ENCODE assay signal across 10 cellular contexts in the genomic region with DNA sequence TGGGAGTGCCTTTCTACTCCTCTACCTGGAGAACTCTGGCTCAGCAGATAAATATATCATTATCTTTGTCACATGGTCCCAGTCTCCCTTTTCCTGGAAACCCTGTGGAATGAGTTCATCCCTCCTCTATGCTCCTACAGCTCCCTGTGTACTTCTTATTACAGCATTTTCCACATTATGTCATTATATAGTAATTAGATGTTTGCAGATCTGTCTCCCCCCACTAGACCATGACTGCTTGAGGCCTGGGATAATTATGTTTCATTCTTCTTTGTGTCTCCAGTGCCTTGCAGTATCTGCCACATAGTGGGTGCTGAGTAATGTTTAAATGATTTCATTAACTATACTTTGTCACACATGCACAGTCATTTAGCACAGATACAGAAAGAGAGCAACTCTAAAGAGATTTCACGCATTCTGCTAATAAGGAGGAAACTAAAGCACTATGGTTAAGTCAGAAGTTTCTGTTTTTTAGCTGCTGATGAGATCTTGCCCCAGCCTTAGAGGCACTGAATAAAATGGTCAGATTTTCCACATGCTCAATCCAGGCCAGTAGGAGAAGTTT.
DNase-seq lines count a peak whose midpoint lies in the region; ATAC-seq and TF ChIP-seq lines count a peak whose summit lies in the region.
"Had no signal": no experiment of that assay in that cellular context is flagged by ENCODE, and none has a peak within 500 bp of the region (broad histone marks: within the 10 kb centered on the region; RNA-seq: fewer than 3 reads in every experiment).

No MANE protein-coding gene starts in this region.

- H3K27ac ChIP-seq in IMR-90 (ENCODE audit: insufficient read depth, low read length) (no peak overlapping the region), caudate nucleus (ENCODE audit: low read depth, low read length) (no peak overlapping the region)

- peaks cover 26% of the 10 kb centered on the region for H3K27me3 Mint-ChIP-seq in activated T-helper 17 cell treated with anti-CD3 and anti-CD28 coated beads, Interleukin-2, amount 50 U/mL, for 72 hours

- peak; percentile 44 for ATAC-seq in GM21786 (IDR thresholded peaks at IDR 0.05; ENCODE audit: unreplicated experiment)
- ATAC-seq in IMR-90 (ENCODE audit: low read depth): peak; percentile 17; the same call in 1 of the 2 replicates
- peak; percentile 64 for ATAC-seq in activated T-helper 17 cell treated with anti-CD3 and anti-CD28 coated beads, Interleukin-2, amount 50 U/mL, for 72 hours (replicated peaks)
- no peak for ATAC-seq in HG03571 (IDR thresholded peaks at IDR 0.05; ENCODE audit: unreplicated experiment)

- no peak overlapping the region for H3K18ac ChIP-seq in IMR-90 (ENCODE audit: low read depth, low read length)

- H2BK20ac ChIP-seq in IMR-90 (ENCODE audit: low read depth, low read length): no peak overlapping the region

- dilution Hi-C loops in IMR-90 (cut with HindIII; ENCODE audit: low sequenced_read_pairs, unreplicated experiment): no loop called here

- H3K4me1 Mint-ChIP-seq in activated T-helper 17 cell treated with anti-CD3 and anti-CD28 coated beads, Interleukin-2, amount 50 U/mL, for 72 hours: no peaks in the 10 kb centered on the region

- H3K4me2 ChIP-seq in IMR-90 (ENCODE audit: low read depth, low read length): peak overlapping the region; percentile 39

- no peak overlapping the region for H2BK120ac ChIP-seq in IMR-90 (ENCODE audit: low read depth, low read length)

- H4K5ac ChIP-seq in IMR-90 (ENCODE audit: low read depth, low read length): no peak overlapping the region

- no peaks in the 10 kb centered on the region for H3K36me3 ChIP-seq in IMR-90 (ENCODE audit: control insufficient read depth, insufficient read depth, low read length)

- H3K27ac Mint-ChIP-seq in activated T-helper 17 cell treated with anti-CD3 and anti-CD28 coated beads, Interleukin-2, amount 50 U/mL, for 72 hours: no peak overlapping the region
- H3K27ac Mint-ChIP-seq: activated naive CD4-positive, alpha-beta T cell treated with anti-CD3 and anti-CD28 coated beads, Interleukin-2, amount 50 U/mL, for 72 hours had no signal

- BruUV-seq in IMR-90 (replicated peaks; lab: Mats Ljungman, UMichigan): no TSS peak

- POLR2A ChIA-PET in IMR-90 (lab: Charles Lee; ENCODE audit: unreplicated experiment): no interaction called here

- H2AFZ ChIP-seq in IMR-90 (replicated peaks; ENCODE audit: low read length, poor library complexity): no peak overlapping the region

- H2BK15ac ChIP-seq in IMR-90 (ENCODE audit: low read depth, low read length): no peak overlapping the region

- no peak for TF ChIP-seq POLR2A in IMR-90 (IDR thresholded peaks at IDR 0.05; ENCODE audit: low read depth, low read length)

- no peak overlapping the region for H4K8ac ChIP-seq in IMR-90 (ENCODE audit: low read depth in 2 of 2, low read length in 2 of 2)

- no peaks in the 10 kb centered on the region for H3K4me1 ChIP-seq in IMR-90 (ENCODE audit: control insufficient read depth, insufficient read depth, low read length)

- DNase-seq in IMR-90: no peak
- DNase-seq in retinal pigment epithelial cell (ENCODE audit: low read depth): peak; percentile 16
- no peak for DNase-seq in caudate nucleus (lab: John Stamatoyannopoulos, UW)
- no peak for DNase-seq in activated CD8-positive, alpha-beta memory T cell treated with anti-CD3 and anti-CD28 coated beads for 24 hours
- DNase-seq: activated CD4-positive, alpha-beta T cell treated with anti-CD3 and anti-CD28 coated beads, Interleukin-2, amount 50 U/mL, for 48 hours; Calu3 had no signal

- no peak overlapping the region for H3K9ac ChIP-seq in IMR-90 (ENCODE audit: low read depth, low read length)

- H3K14ac ChIP-seq in IMR-90 (replicated peaks; ENCODE audit: low read depth, low read length): no peak overlapping the region

- no peaks in the 10 kb centered on the region for H3K9me1 ChIP-seq in IMR-90 (ENCODE audit: insufficient read depth, low read length)

- in situ Hi-C loops in IMR-90 (cut with MboI; ENCODE audit: low sequenced_read_pairs): loop anchor here (25.0 kb wide), 1 partner anchor 842 kb away; no protein-coding TSS in a partner anchor

- H3K79me1 ChIP-seq in IMR-90 (ENCODE audit: low read depth in 1 of 2, low read length in 2 of 2): no peaks in the 10 kb centered on the region

- no peak overlapping the region for H4K91ac ChIP-seq in IMR-90 (ENCODE audit: insufficient read depth, low read depth, low read length)

- H2BK5ac ChIP-seq in IMR-90 (ENCODE audit: low read depth, low read length, poor library complexity, severe bottlenecking): no peak overlapping the region

- H2AK9ac ChIP-seq in IMR-90 (replicated peaks; ENCODE audit: low read depth, low read length, poor library complexity): no peak overlapping the region

- H3K4ac ChIP-seq in IMR-90 (ENCODE audit: low read depth, low read length): no peak overlapping the region

- no peaks in the 10 kb centered on the region for H3K9me3 Mint-ChIP-seq in activated T-helper 17 cell treated with anti-CD3 and anti-CD28 coated beads, Interleukin-2, amount 50 U/mL, for 72 hours
- H3K9me3 Mint-ChIP-seq: activated naive CD4-positive, alpha-beta T cell treated with anti-CD3 and anti-CD28 coated beads, Interleukin-2, amount 50 U/mL, for 72 hours had no signal

- intact Hi-C loops in IMR-90 (cut with micrococcal nuclease): loop anchor here (5.0 kb wide), 3 partner anchors 203 to 457 kb away; no protein-coding TSS in a partner anchor

- CTCF ChIA-PET in IMR-90 (lab: Yijun Ruan, JAX): no interaction called here

- TF ChIP-seq CTCF in IMR-90 (conservative IDR thresholded peaks at IDR 0.05; ENCODE audit: low read depth, low read length) (no peak), retinal pigment epithelial cell (conservative IDR thresholded peaks at IDR 0.05; ENCODE audit: low read depth, low read length) (no peak)

- no CpG with 5 or more reads among the region's 1 CpG for WGBS in IMR-90 (ENCODE audit: extremely low coverage in 2 of 2, insufficient read length in 1 of 2), 2 experiments

- TF ChIP-seq RAD21 in IMR-90 (IDR thresholded peaks at IDR 0.05; ENCODE audit: low read length): no peak

- H3K23ac ChIP-seq in IMR-90 (ENCODE audit: low read depth, low read length): no peak overlapping the region

- H3K4me3 Mint-ChIP-seq in activated T-helper 17 cell treated with anti-CD3 and anti-CD28 coated beads, Interleukin-2, amount 50 U/mL, for 72 hours: no peak overlapping the region

- H3K9me3 ChIP-seq in IMR-90 (ENCODE audit: control insufficient read depth, insufficient read depth, low read length): no peaks in the 10 kb centered on the region

- no peak overlapping the region for H3K4me3 ChIP-seq in IMR-90 (ENCODE audit: insufficient read depth, low read depth, low read length)
- H3K4me3 ChIP-seq in retinal pigment epithelial cell (ENCODE audit: low read length): no peak overlapping the region

- H2AK5ac ChIP-seq in IMR-90 (ENCODE audit: low read depth, low read length): no peak overlapping the region

- H3K36me3 Mint-ChIP-seq in activated T-helper 17 cell treated with anti-CD3 and anti-CD28 coated beads, Interleukin-2, amount 50 U/mL, for 72 hours (ENCODE audit: low read depth): no peaks in the 10 kb centered on the region
- H3K36me3 Mint-ChIP-seq: activated naive CD4-positive, alpha-beta T cell treated with anti-CD3 and anti-CD28 coated beads, Interleukin-2, amount 50 U/mL, for 72 hours had no signal

- peaks cover 8% of the 10 kb centered on the region for H3K27me3 ChIP-seq in IMR-90 (ENCODE audit: control insufficient read depth, insufficient read depth, low read length)

- H3K56ac ChIP-seq in IMR-90 (ENCODE audit: extremely low read depth, insufficient read depth, low read length): no peak overlapping the region; the same call in 1 of the 2 replicates

- no peaks in the 10 kb centered on the region for H4K20me1 ChIP-seq in IMR-90 (ENCODE audit: insufficient read depth, low read length)

TF ChIP-seq in IMR-90, 13 proteins besides CTCF, POLR2A, EP300 and RAD21:
- TF ChIP-seq MAFK (IDR thresholded peaks at IDR 0.05; ENCODE audit: low read depth, low read length): no peak
- no peak for TF ChIP-seq MAZ (IDR thresholded peaks at IDR 0.05; ENCODE audit: borderline replicate concordance, low read depth, low read length)
- no peak for TF ChIP-seq CEBPB (IDR thresholded peaks at IDR 0.05; ENCODE audit: low read depth, low read length)
- TF ChIP-seq, protein P1, sequence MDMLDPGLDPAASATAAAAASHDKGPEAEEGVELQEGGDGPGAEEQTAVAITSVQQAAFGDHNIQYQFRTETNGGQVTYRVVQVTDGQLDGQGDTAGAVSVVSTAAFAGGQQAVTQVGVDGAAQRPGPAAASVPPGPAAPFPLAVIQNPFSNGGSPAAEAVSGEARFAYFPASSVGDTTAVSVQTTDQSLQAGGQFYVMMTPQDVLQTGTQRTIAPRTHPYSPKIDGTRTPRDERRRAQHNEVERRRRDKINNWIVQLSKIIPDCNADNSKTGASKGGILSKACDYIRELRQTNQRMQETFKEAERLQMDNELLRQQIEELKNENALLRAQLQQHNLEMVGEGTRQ (IDR thresholded peaks at IDR 0.05; ENCODE audit: low read depth, low read length): no peak
- no peak for TF ChIP-seq SMC3 (IDR thresholded peaks at IDR 0.05; ENCODE audit: low read depth, low read length)
- TF ChIP-seq RCOR1 (IDR thresholded peaks at IDR 0.05; ENCODE audit: insufficient replicate concordance, low read length): no peak
- TF ChIP-seq MXI1 (IDR thresholded peaks at IDR 0.05; ENCODE audit: borderline replicate concordance, low read depth, low read length): no peak
- TF ChIP-seq, protein P2, sequence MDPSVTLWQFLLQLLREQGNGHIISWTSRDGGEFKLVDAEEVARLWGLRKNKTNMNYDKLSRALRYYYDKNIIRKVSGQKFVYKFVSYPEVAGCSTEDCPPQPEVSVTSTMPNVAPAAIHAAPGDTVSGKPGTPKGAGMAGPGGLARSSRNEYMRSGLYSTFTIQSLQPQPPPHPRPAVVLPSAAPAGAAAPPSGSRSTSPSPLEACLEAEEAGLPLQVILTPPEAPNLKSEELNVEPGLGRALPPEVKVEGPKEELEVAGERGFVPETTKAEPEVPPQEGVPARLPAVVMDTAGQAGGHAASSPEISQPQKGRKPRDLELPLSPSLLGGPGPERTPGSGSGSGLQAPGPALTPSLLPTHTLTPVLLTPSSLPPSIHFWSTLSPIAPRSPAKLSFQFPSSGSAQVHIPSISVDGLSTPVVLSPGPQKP (IDR thresholded peaks at IDR 0.05; ENCODE audit: borderline replicate concordance, low read depth, low read length): no peak
- no peak for TF ChIP-seq FOS (IDR thresholded peaks at IDR 0.05; ENCODE audit: low read depth, low read length)
- no peak for TF ChIP-seq CHD1 (IDR thresholded peaks at IDR 0.05; ENCODE audit: low read depth, low read length)
- TF ChIP-seq RFX5 (IDR thresholded peaks at IDR 0.05; ENCODE audit: low read depth, low read length): no peak
- no peak for TF ChIP-seq NFE2L2 (IDR thresholded peaks at IDR 0.05; ENCODE audit: low read depth, low read length)
- TF ChIP-seq BHLHE40 (IDR thresholded peaks at IDR 0.05; ENCODE audit: low read depth, low read length): no peak
